In the genomic region with DNA sequence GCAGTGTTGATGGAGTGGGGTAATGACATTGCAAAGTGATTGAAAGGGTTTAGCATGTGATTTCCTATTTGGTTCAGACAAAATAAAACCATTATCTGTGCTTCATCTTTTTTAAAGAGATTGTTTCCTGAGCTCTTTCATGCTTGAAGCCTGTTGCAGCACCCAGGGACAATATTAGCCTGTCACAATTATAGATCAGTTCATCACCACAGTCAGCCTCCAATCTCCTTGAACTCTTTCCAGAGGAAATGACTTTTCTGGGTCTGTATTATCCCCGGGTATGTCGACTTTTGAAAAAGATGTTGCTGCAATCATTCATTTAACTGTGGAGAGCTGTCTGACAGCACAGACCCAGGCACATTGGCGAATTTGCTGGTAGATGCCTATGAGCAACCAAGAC, we compare ENCODE assay signal across 1 cellular context.
TF ChIP-seq lines count a peak whose summit lies in the region.

No MANE protein-coding gene starts in this region.

TF ChIP-seq in H1, 55 proteins besides CTCF, POLR2A, EP300 and RAD21:
- TF ChIP-seq JUN (IDR thresholded peaks at IDR 0.05; ENCODE audit: low read depth, low read length) = no peak
- TF ChIP-seq SP2 (IDR thresholded peaks at IDR 0.05; ENCODE audit: low read length) = no peak
- no peak for TF ChIP-seq RXRA (IDR thresholded peaks at IDR 0.05; ENCODE audit: insufficient read depth, low read depth, low read length)
- TF ChIP-seq POLR2AphosphoS5 (IDR thresholded peaks at IDR 0.05; ENCODE audit: low read depth, low read length) = no peak
- TF ChIP-seq EZH2 (IDR thresholded peaks at IDR 0.05; ENCODE audit: low read depth, low read length, severe bottlenecking) = no peak
